Comparison of ENCODE assay signal across 13 cellular contexts in the genomic region with DNA sequence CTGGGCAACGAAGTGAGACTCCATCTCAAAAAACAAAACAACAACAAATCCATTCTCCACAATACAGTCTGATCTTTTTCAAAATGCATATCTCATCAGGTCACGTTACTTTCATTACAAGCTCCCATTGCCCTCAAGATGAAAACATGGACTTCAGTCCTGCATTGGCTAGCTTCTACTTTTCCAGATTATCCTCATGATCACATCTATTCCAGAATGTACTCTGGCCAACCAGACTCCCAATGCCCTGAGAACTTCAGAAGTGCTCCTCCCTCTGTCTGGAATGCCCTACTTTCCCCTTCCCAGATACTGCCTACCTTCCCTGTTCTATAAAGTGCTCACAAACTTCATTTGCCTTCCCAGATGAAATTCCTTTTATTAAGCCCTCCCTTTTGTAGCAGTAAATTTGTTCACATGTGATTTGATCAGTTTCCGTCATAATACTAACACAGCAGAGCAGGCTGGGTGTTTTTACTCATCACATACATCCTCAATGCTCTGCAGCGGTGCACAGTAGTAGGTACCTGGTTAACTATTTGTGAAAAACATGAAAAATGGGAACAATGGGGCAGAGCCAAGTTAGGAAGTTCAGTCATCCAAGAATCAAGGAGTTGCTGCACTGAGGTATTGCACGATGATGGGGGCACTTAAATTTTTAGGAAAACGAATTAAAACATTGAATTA. TPM values are rescaled to one million over a fixed set of nuclear protein-coding genes. Genes with fewer than 3 reads are reported as not detected.
DNase-seq lines count a peak whose midpoint lies in the region; ATAC-seq and TF ChIP-seq lines count a peak whose summit lies in the region.
"Had no signal": no experiment of that assay in that cellular context is flagged by ENCODE, and none has a peak within 500 bp of the region (broad histone marks: within the 10 kb centered on the region; RNA-seq: fewer than 3 reads in every experiment).

No MANE protein-coding gene starts in this region.

- H3K9me3 ChIP-seq in PC-9 (ENCODE audit: insufficient read depth, low read depth) (no peaks in the 10 kb centered on the region), mammary epithelial cell (replicated peaks; ENCODE audit: insufficient read depth, low read length) (no peaks in the 10 kb centered on the region), osteoblast (ENCODE audit: low read depth, low read length) (no peaks in the 10 kb centered on the region)
- H3K9me3 ChIP-seq: tibial artery had no signal

- BruUV-seq in PC-9 (replicated peaks; lab: Mats Ljungman, UMichigan), result no TSS peak
- no TSS peak for BruUV-seq in mammary epithelial cell (replicated peaks; lab: Mats Ljungman, UMichigan)

- in situ Hi-C loops in mammary epithelial cell (cut with MboI; ENCODE audit: low sequenced_read_pairs in 2 of 2), result no loop called here

- H4K20me1 ChIP-seq in PC-9 (ENCODE audit: insufficient read depth) (peaks cover 45% of the 10 kb centered on the region), mammary epithelial cell (ENCODE audit: insufficient read depth, low read length) (no peaks in the 10 kb centered on the region), osteoblast (ENCODE audit: insufficient read depth, low read length) (peaks cover 22% of the 10 kb centered on the region)

- CTCF ChIA-PET in PC-9 (lab: Charles Lee), result interaction anchor here (0.7 kb wide), 1 partner anchor 409 kb away, joined by 3 read pairs; no protein-coding TSS in a partner anchor
- CTCF ChIA-PET in mammary epithelial cell (lab: Charles Lee; ENCODE audit: low non-redundant PET), result no interaction called here

- DNase-seq in activated T-cell treated with anti-CD3 and anti-CD28 coated beads, Interleukin-2, amount 50 U/mL, for 4 hours, result no peak
- no peak for DNase-seq in activated T-cell treated with anti-CD3 and anti-CD28 coated beads, Interleukin-2, amount 50 U/mL, for 48 hours
- peak in 1 of 2 experiments; percentile 56 for DNase-seq in PC-9
- peak; percentile 17 for DNase-seq in mammary epithelial cell
- DNase-seq in osteoblast (ENCODE audit: insufficient read length, low spot score, missing footprints), result peak; percentile 22
- no peak for DNase-seq in KG1 (lab: John Stamatoyannopoulos, UW)
- no peak for DNase-seq in NCI-H2107 treated with DMSO at 0.1 percent for 48 hours (lab: John Stamatoyannopoulos, UW; ENCODE audit: unreplicated experiment)
- no peak for DNase-seq in SIG-M5 (lab: John Stamatoyannopoulos, UW)
- DNase-seq: dorsolateral prefrontal cortex, NCI-H2081, SW 1271, tibial artery had no signal

- H3K9me3 Mint-ChIP-seq in activated T-cell treated with anti-CD3 and anti-CD28 coated beads, Interleukin-2, amount 50 U/mL, for 4 hours, result no peaks in the 10 kb centered on the region

- H3K27me3 Mint-ChIP-seq in activated T-cell treated with anti-CD3 and anti-CD28 coated beads, Interleukin-2, amount 50 U/mL, for 4 hours (ENCODE audit: low read depth), result no peaks in the 10 kb centered on the region

- peaks cover 67% of the 10 kb centered on the region for H3F3A ChIP-seq in PC-9 (ENCODE audit: insufficient read depth, low read depth)

- peaks cover 11% of the 10 kb centered on the region for H3K4me1 Mint-ChIP-seq in activated T-cell treated with anti-CD3 and anti-CD28 coated beads, Interleukin-2, amount 50 U/mL, for 4 hours (ENCODE audit: low read depth)

- H3K36me3 Mint-ChIP-seq in activated T-cell treated with anti-CD3 and anti-CD28 coated beads, Interleukin-2, amount 50 U/mL, for 4 hours (ENCODE audit: insufficient read depth), result peaks cover 38% of the 10 kb centered on the region

- H3K27me3 ChIP-seq in PC-9 (ENCODE audit: insufficient read depth, low read depth), result no peaks in the 10 kb centered on the region
- H3K27me3 ChIP-seq in mammary epithelial cell (ENCODE audit: insufficient read depth, low read length), result no peaks in the 10 kb centered on the region
- H3K27me3 ChIP-seq in osteoblast (ENCODE audit: insufficient read depth, low read length), result no peaks in the 10 kb centered on the region
- H3K27me3 ChIP-seq: dorsolateral prefrontal cortex, tibial artery had no signal

- H3K79me2 ChIP-seq in PC-9 (ENCODE audit: low read depth), result peaks cover 33% of the 10 kb centered on the region
- H3K79me2 ChIP-seq in mammary epithelial cell (ENCODE audit: insufficient read depth, low read length), result peaks cover 29% of the 10 kb centered on the region
- H3K79me2 ChIP-seq in osteoblast (ENCODE audit: insufficient read depth, low read length), result peaks cover 10% of the 10 kb centered on the region

- intact Hi-C loops in PC-9 (cut with micrococcal nuclease; ENCODE audit: unreplicated experiment), result no loop called here
- intact Hi-C loops in mammary epithelial cell (cut with micrococcal nuclease), result no loop called here

- H3K4me3 ChIP-seq in PC-9 (no peak overlapping the region), mammary epithelial cell (replicated peaks in 1 of 3; ENCODE audit: insufficient read depth in 1 of 3, low read depth in 2 of 3, low read length in 3 of 3) (no peak overlapping the region), osteoblast (ENCODE audit: insufficient read depth, low read length) (no peak overlapping the region)
- H3K4me3 ChIP-seq: dorsolateral prefrontal cortex, tibial artery had no signal

- H3K36me3 ChIP-seq in PC-9 (ENCODE audit: low read depth) (peaks cover 41% of the 10 kb centered on the region), mammary epithelial cell (ENCODE audit: insufficient read depth, low read length) (peaks cover 22% of the 10 kb centered on the region), osteoblast (ENCODE audit: insufficient read depth, low read length) (peaks cover 32% of the 10 kb centered on the region)

- no peak overlapping the region for H2AFZ ChIP-seq in PC-9
- no peak overlapping the region for H2AFZ ChIP-seq in mammary epithelial cell (ENCODE audit: low read depth, low read length)
- no peak overlapping the region for H2AFZ ChIP-seq in osteoblast (ENCODE audit: low read length)

- POLR2A ChIA-PET in PC-9 (lab: Charles Lee; ENCODE audit: unreplicated experiment), result interaction anchor here (0.6 kb wide), 2 partner anchors 544 to 1066 kb away, joined by 4 read pairs; no protein-coding TSS in a partner anchor

- peak overlapping the region; percentile 8; the same call in 1 of the 2 replicates for H3K27ac ChIP-seq in PC-9
- no peak overlapping the region for H3K27ac ChIP-seq in mammary epithelial cell (ENCODE audit: insufficient read depth, low read depth, low read length)
- H3K27ac ChIP-seq in osteoblast (ENCODE audit: low read depth, low read length), result no peak overlapping the region
- H3K27ac ChIP-seq: dorsolateral prefrontal cortex, KMS-11, tibial artery had no signal

- ATAC-seq in activated T-cell treated with anti-CD3 and anti-CD28 coated beads, Interleukin-2, amount 50 U/mL, for 4 hours, result peak; percentile 22 to 36

- H3K4me3 Mint-ChIP-seq in activated T-cell treated with anti-CD3 and anti-CD28 coated beads, Interleukin-2, amount 50 U/mL, for 4 hours, result no peak overlapping the region

- TF ChIP-seq CTCF in PC-9 (conservative IDR thresholded peaks at IDR 0.05) (no peak), mammary epithelial cell (conservative IDR thresholded peaks at IDR 0.05 in 1 of 2, IDR thresholded peaks at IDR 0.05 in 1 of 2; ENCODE audit: extremely low read depth in 1 of 2, insufficient read depth in 1 of 2, low read depth in 1 of 2, low read length in 2 of 2) (no peak), osteoblast (IDR thresholded peaks at IDR 0.05; ENCODE audit: extremely low read depth, low read depth, low read length) (no peak)

- H3K9me2 ChIP-seq in PC-9 (ENCODE audit: insufficient read depth), result no peaks in the 10 kb centered on the region

- WGBS in mammary epithelial cell (ENCODE audit: low coverage, missing lambda C conversion rate), result 58% methylated on average over 5 of the region's 6 CpGs

- H3K9ac ChIP-seq in mammary epithelial cell (ENCODE audit: insufficient read depth, low read length), result no peak overlapping the region
- H3K9ac ChIP-seq: KMS-11 had no signal

- H3K4me2 ChIP-seq in PC-9 (no peak overlapping the region), mammary epithelial cell (ENCODE audit: insufficient read depth, low read depth, low read length) (no peak overlapping the region), osteoblast (ENCODE audit: insufficient read depth, low read length) (no peak overlapping the region)
- H3K4me2 ChIP-seq: KMS-11 had no signal

- peaks cover 20% of the 10 kb centered on the region for H3K4me1 ChIP-seq in PC-9 (replicated peaks; ENCODE audit: insufficient read depth)
- H3K4me1 ChIP-seq in mammary epithelial cell (ENCODE audit: insufficient read depth, low read length), result peaks cover 3% of the 10 kb centered on the region
- H3K4me1 ChIP-seq in osteoblast (ENCODE audit: insufficient read depth, low read length), result peaks cover 22% of the 10 kb centered on the region

- dilution Hi-C loops in mammary epithelial cell (cut with HindIII; ENCODE audit: low sequenced_read_pairs), result no loop called here

RNA-seq across cellular contexts. Expression of gene RPL22L1, which starts 5.3 kb away (rescaled TPM):
- total RNA-seq in activated T-cell treated with anti-CD3 and anti-CD28 coated beads, Interleukin-2, amount 50 U/mL, for 4 hours, result 100 to 1,000 TPM; 204 to 231 (median 209) TPM
- total RNA-seq in PC-9 (2021) (57.3 and 60.3 TPM in 2 replicates), mammary epithelial cell (100 to 1,000 TPM in 1 of 2 donors, 10 to 100 TPM in 1; 30.7 to 227 TPM), osteoblast (232 and 297 TPM in 2 replicates)
- 193 TPM for polyA plus RNA-seq in mammary epithelial cell
- 21.8 TPM for polyA minus RNA-seq in mammary epithelial cell

RNA-seq across cellular contexts. Expression of gene EIF5A2, which starts 43.8 kb away (rescaled TPM):
- 10 to 100 TPM; 10.7 to 17.5 (median 15.8) TPM for total RNA-seq in activated T-cell treated with anti-CD3 and anti-CD28 coated beads, Interleukin-2, amount 50 U/mL, for 4 hours
- total RNA-seq in PC-9 (2021), result 12.4 and 19.8 TPM in 2 replicates
- 10 to 100 TPM; 10.7 to 22.8 TPM for total RNA-seq in mammary epithelial cell
- 14.6 TPM for polyA plus RNA-seq in mammary epithelial cell
- polyA minus RNA-seq in mammary epithelial cell, result 6.2 TPM
- 12.3 and 13.3 TPM in 2 replicates for total RNA-seq in osteoblast

Comparison
In these comparisons a context has a peak if more than half of its experiments do, and no peak if none do; other contexts are left out.
1. DNase-seq: peak in mammary epithelial cell (single experiment) and osteoblast (single experiment); none in activated T-cell treated with anti-CD3 and anti-CD28 coated beads, Interleukin-2, amount 50 U/mL, for 4 hours (single experiment), activated T-cell treated with anti-CD3 and anti-CD28 coated beads, Interleukin-2, amount 50 U/mL, for 48 hours (0 of 2), KG1 (single experiment), NCI-H2107 treated with DMSO at 0.1 percent for 48 hours (single experiment) and SIG-M5 (single experiment).